22 cellular contexts compared by ENCODE assay signal in the genomic region with DNA sequence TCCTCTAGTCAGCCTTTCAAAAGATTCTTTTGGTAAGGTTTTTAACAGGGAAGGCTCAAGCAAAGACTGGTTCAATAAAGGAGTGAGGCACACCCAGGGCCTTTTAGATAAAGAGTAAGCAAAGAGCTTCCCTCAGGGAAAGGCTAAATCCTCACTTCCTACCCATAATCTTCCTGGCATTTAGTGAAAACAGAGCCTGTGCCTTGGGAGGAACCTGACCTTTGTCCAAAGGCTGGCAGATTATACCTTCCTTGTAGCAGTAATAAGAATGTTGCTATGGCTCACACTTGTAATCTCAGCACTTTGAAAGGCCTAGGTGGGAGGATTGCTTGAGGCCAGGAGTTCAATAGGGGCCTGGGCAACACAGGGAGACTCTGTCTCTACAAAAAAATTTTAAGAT.
DNase-seq lines count a peak whose midpoint lies in the region; FAIRE-seq and TF ChIP-seq lines count a peak whose summit lies in the region.
"Had no signal": no experiment of that assay in that cellular context is flagged by ENCODE, and none has a peak within 500 bp of the region (broad histone marks: within the 10 kb centered on the region; RNA-seq: fewer than 3 reads in every experiment).

No MANE protein-coding gene starts in this region.

- no peak overlapping the region for H2BK5ac ChIP-seq in mesendoderm (ENCODE audit: low read length)

- H3K36me3 ChIP-seq in Caco-2 (ENCODE audit: control insufficient read depth, insufficient read depth, low read length): no peaks in the 10 kb centered on the region
- no peaks in the 10 kb centered on the region for H3K36me3 ChIP-seq in mesendoderm (ENCODE audit: control insufficient read depth, insufficient read depth, low read length)
- no peaks in the 10 kb centered on the region for H3K36me3 ChIP-seq in small intestine (ENCODE audit: control insufficient read depth in 2 of 2, insufficient read depth in 2 of 2, low read length in 2 of 2)

- H2AK5ac ChIP-seq in mesendoderm (ENCODE audit: low read length): no peak overlapping the region

- DNase-seq in Caco-2 (peak; percentile 17 to 43), NCI-H226 (peak; percentile 43), mesendoderm (peak; percentile 56), small intestine (peak; percentile 90), epidermal melanocyte (ENCODE audit: insufficient read length, low spot score) (no peak), pons (ENCODE audit: low spot score) (no peak), GDM1 (lab: John Stamatoyannopoulos, UW) (no peak)
- DNase-seq: GM23248, H9, HFFc6, Kasumi-1, MV-4-11, NCI-H1105, NCI-H146, NCI-H1930, NCI-H2107, NCI-H526 treated with DMSO at 0.1 percent for 48 hours, SHP77 had no signal

- H3K27me3 ChIP-seq in Caco-2 (replicated peaks; ENCODE audit: control insufficient read depth, insufficient read depth, low read length) (no peaks in the 10 kb centered on the region), mesendoderm (ENCODE audit: insufficient read depth, low read length, poor library complexity) (no peaks in the 10 kb centered on the region), small intestine (ENCODE audit: control insufficient read depth in 2 of 2, insufficient read depth in 2 of 2, low read length in 2 of 2) (no peaks in the 10 kb centered on the region)

- no peak overlapping the region for H4K5ac ChIP-seq in mesendoderm (ENCODE audit: low read length)

- H3K4me3 ChIP-seq in Caco-2 (ENCODE audit: low read depth, low read length): no peak overlapping the region
- no peak overlapping the region for H3K4me3 ChIP-seq in mesendoderm (ENCODE audit: low read length)
- H3K4me3 ChIP-seq in small intestine (ENCODE audit: low read depth in 1 of 2, low read length in 2 of 2): no peak overlapping the region
- H3K4me3 ChIP-seq: GM23248, K562 had no signal

- no TSS peak for BruUV-seq in Caco-2 (replicated peaks; lab: Mats Ljungman, UMichigan)

- H3K23ac ChIP-seq in mesendoderm (ENCODE audit: low read length): no peak overlapping the region

- FAIRE-seq in small intestine (lab: Jason Lieb, UNC): no peak
- FAIRE-seq: D721Med, HTR-8/SVneo, K562 had no signal

- TF ChIP-seq CTCF in Caco-2 (IDR thresholded peaks at IDR 0.05; ENCODE audit: insufficient read depth in 1 of 2, low read depth in 1 of 2, low read length in 1 of 2, severe bottlenecking in 1 of 2, unreplicated experiment in 1 of 2): no peak

- H3K18ac ChIP-seq in mesendoderm (ENCODE audit: low read length): peak overlapping the region; percentile 76

- no peak overlapping the region for H3K56ac ChIP-seq in mesendoderm (ENCODE audit: low read length)

- H3K9me3 ChIP-seq in Caco-2: no peaks in the 10 kb centered on the region
- H3K9me3 ChIP-seq in small intestine (ENCODE audit: control insufficient read depth, low read depth): no peaks in the 10 kb centered on the region

- CTCF ChIA-PET in Caco-2 (lab: Charles Lee): no interaction called here

- no peaks in the 10 kb centered on the region for H3K79me2 ChIP-seq in mesendoderm (ENCODE audit: control insufficient read depth, insufficient read depth, low read length)

- H3K27me3 Mint-ChIP-seq in Caco-2 (ENCODE audit: insufficient read depth, unreplicated experiment): no peaks in the 10 kb centered on the region

- H2BK15ac ChIP-seq in mesendoderm (replicated peaks; ENCODE audit: low read depth): no peak overlapping the region

- no peak overlapping the region for H3K4me2 ChIP-seq in mesendoderm (ENCODE audit: low read length)

- H3K4me1 Mint-ChIP-seq in Caco-2 (ENCODE audit: low read depth, unreplicated experiment): peaks cover 6% of the 10 kb centered on the region

- H3K4ac ChIP-seq in mesendoderm (ENCODE audit: low read depth, low read length): peak overlapping the region; percentile 9

- H3K9me3 Mint-ChIP-seq in Caco-2 (ENCODE audit: unreplicated experiment): no peaks in the 10 kb centered on the region
- H3K9me3 Mint-ChIP-seq: H9, HFFc6 had no signal

- no peak overlapping the region for H3K27ac Mint-ChIP-seq in Caco-2 (ENCODE audit: unreplicated experiment)
- H3K27ac Mint-ChIP-seq: HFFc6 had no signal

- intact Hi-C loops in Caco-2 (cut with micrococcal nuclease; ENCODE audit: unreplicated experiment): no loop called here

- no peak overlapping the region for H3K9ac ChIP-seq in mesendoderm (ENCODE audit: low read length)
- H3K9ac ChIP-seq: GM23248 had no signal

- H3K4me1 ChIP-seq in Caco-2 (peaks cover 26% of the 10 kb centered on the region), mesendoderm (ENCODE audit: control insufficient read depth, low read depth, low read length) (no peaks in the 10 kb centered on the region), small intestine (ENCODE audit: control insufficient read depth in 2 of 2, insufficient read depth in 1 of 2, low read depth in 1 of 2, low read length in 1 of 2) (peaks cover 0 to 2% of the 10 kb centered on the region in 2 donors)

- H4K8ac ChIP-seq in mesendoderm (ENCODE audit: low read depth, low read length): no peak overlapping the region

- H3K79me1 ChIP-seq in mesendoderm (ENCODE audit: low read length): no peaks in the 10 kb centered on the region

- peaks cover 18% of the 10 kb centered on the region for H3K36me3 Mint-ChIP-seq in Caco-2 (ENCODE audit: insufficient read depth, unreplicated experiment)

- no peak overlapping the region for H3K4me3 Mint-ChIP-seq in Caco-2 (ENCODE audit: unreplicated experiment)
- H3K4me3 Mint-ChIP-seq: H9, HFFc6 had no signal

- H2BK120ac ChIP-seq in mesendoderm (ENCODE audit: low read depth, low read length): no peak overlapping the region

- POLR2A ChIA-PET in Caco-2 (lab: Charles Lee): no interaction called here

- H3K27ac ChIP-seq in mesendoderm (ENCODE audit: low read depth, low read length): no peak overlapping the region
- peak overlapping the region; percentile 41 to 45 for H3K27ac ChIP-seq in small intestine (ENCODE audit: low read depth in 1 of 2, low read length in 1 of 2)
- H3K27ac ChIP-seq: GM23248, RWPE1 had no signal

Comparison
In these comparisons a context has a peak if more than half of its experiments do, and no peak if none do; other contexts are left out.
1. DNase-seq: peak in Caco-2 (2 of 2), NCI-H226 (single experiment), mesendoderm (single experiment) and small intestine (single experiment); none in epidermal melanocyte (single experiment), pons (single experiment) and GDM1 (single experiment).